ENCODE assay signal across 1 cellular context in genomic region chr2:239910851-239911629, GRCh38.
TF ChIP-seq lines count a peak whose summit lies in the region.

No MANE protein-coding gene starts in this region.

TF ChIP-seq in A549, 52 proteins besides CTCF, POLR2A, EP300 and RAD21 (continued from another document):
- no peak for TF ChIP-seq USF2 (IDR thresholded peaks at IDR 0.05)
- TF ChIP-seq FOXS1 (CRISPR knock-in tag; IDR thresholded peaks at IDR 0.05): no peak
- no peak for TF ChIP-seq KDM5A (IDR thresholded peaks at IDR 0.05)
